In the genomic region with DNA sequence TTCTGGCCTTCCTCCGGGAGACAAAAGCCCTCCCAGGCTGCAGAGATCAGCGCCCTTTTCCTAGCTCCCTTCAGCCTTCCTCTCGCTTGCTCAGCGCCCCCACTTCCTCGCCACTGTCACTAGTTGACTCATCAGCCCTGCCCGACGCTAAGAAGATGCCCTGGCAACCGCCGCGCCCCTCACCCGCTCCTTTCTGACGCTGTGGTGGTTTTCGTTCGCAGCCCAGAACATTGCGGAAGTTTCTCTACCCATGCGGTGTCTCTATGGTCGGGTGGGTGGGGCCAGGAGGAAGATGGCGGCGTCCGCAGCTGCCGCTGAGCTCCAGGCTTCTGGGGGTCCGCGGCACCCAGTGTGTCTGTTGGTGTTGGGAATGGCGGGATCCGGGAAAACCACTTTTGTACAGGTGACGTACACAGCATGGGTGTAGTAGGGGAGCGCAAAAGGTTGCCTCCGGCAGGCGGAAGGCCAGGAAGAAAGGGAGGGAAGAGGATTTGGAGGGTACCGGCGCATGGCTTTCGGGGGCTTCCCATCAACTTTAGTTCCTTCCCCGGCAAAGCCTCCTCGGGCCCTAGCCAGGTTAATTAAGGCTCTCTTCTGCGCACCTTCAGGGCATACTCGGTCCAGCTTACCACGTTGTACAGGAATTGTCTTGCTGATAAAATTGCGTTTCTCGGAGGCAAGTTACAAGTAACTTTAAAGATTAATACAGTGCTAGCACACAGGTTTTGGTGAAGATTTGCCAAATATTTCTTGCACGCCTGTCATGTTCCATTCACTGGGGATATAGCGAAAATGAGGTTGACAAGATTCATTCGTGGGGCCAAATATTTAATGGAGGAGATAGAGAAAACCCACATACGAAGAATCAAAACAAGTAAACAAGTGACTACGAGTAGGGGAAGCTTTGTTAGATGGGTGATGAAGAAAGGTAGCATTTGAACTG, we compare ENCODE assay signal across 8 cellular contexts. TPM values are rescaled to one million over a fixed set of nuclear protein-coding genes. Genes with fewer than 3 reads are reported as not detected.
DNase-seq lines count a peak whose midpoint lies in the region; ATAC-seq and TF ChIP-seq lines count a peak whose summit lies in the region.

Gene CCDC121 (minus strand): TSS at position 246 of the 943 bp plus-strand sequence. CDS start 1,213 bp downstream, outside the sequence.
Gene GPN1 (plus strand): TSS at position 284 of the 943 bp plus-strand sequence. CDS start 9 bp downstream, at position 293.

- H3K27ac ChIP-seq in A673 (ENCODE audit: low read depth, low read length, poor library complexity, severe bottlenecking), result peak within 1 kb of the TSS; percentile 84
- H3K27ac ChIP-seq in iPS-20b (ENCODE audit: low read length), result peak within 1 kb of the TSS; percentile 74
- H3K27ac ChIP-seq in skin epidermis, result peak within 1 kb of the TSS in 20 of 21 experiments; percentile 49 to 94 (median 85)

- H3K9me3 Mint-ChIP-seq in MCF 10A (ENCODE audit: unreplicated experiment), result no peaks in the 10 kb centered on the region

- POLR2A ChIA-PET in A673 (lab: Charles Lee; ENCODE audit: low non-redundant PET), result interaction anchor here (0.6 kb wide), 1 partner anchor 415 kb away, joined by 3 read pairs; no protein-coding TSS in a partner anchor
- POLR2A ChIA-PET in MCF 10A (lab: Yijun Ruan, JAX), result interaction anchor here (0.6 to 4.0 kb wide), 27 partner anchors 8 to 1299 kb away, joined by 3 to 58 read pairs (median 5); partner anchors contain the start of genes EIF2B4, GTF3C2, MPV17 and NRBP1

- H3K36me3 ChIP-seq in A673 (ENCODE audit: insufficient read depth, low read length, poor library complexity, severe bottlenecking), result peaks cover 24% of the 10 kb centered on the region
- peaks cover 48% of the 10 kb centered on the region for H3K36me3 ChIP-seq in iPS-20b (ENCODE audit: insufficient read depth, low read depth, low read length)

- peaks cover 8% of the 10 kb centered on the region for H3K4me1 ChIP-seq in A673 (ENCODE audit: insufficient read depth, low read length, poor library complexity, severe bottlenecking)
- H3K4me1 ChIP-seq in iPS-20b (ENCODE audit: insufficient read depth, low read length), result no peaks in the 10 kb centered on the region

- TF ChIP-seq CTCF in A673 (conservative IDR thresholded peaks at IDR 0.05; ENCODE audit: low read depth, low read length), result no peak
- no peak for TF ChIP-seq CTCF in MCF 10A (IDR thresholded peaks at IDR 0.05; ENCODE audit: unreplicated experiment)

- peak; percentile 94 for ATAC-seq in HG03060 (IDR thresholded peaks at IDR 0.05; ENCODE audit: low read depth, unreplicated experiment)

- H3K9ac ChIP-seq in iPS-20b (ENCODE audit: low read depth, low read length), result peak within 1 kb of the TSS; percentile 97

- no peaks in the 10 kb centered on the region for H3K27me3 ChIP-seq in A673 (replicated peaks; ENCODE audit: insufficient read depth, low read depth, low read length, poor library complexity)
- H3K27me3 ChIP-seq in iPS-20b (ENCODE audit: insufficient read depth, low read length), result no peaks in the 10 kb centered on the region

- no peaks in the 10 kb centered on the region for H3K9me3 ChIP-seq in A673 (ENCODE audit: low read depth, low read length, poor library complexity, severe bottlenecking)
- H3K9me3 ChIP-seq in iPS-20b (ENCODE audit: insufficient read depth, low read depth, low read length), result no peaks in the 10 kb centered on the region

- H3K4me3 Mint-ChIP-seq in MCF 10A (ENCODE audit: unreplicated experiment), result no peak within 1 kb of the TSS

- TF ChIP-seq POLR2A in GM18526 (IDR thresholded peaks at IDR 0.05; ENCODE audit: extremely low read depth, insufficient read length), result peak; percentile 96

- CTCF ChIA-PET in A673 (lab: Charles Lee), result no interaction called here
- CTCF ChIA-PET in MCF 10A (lab: Yijun Ruan, JAX), result interaction anchor here (0.5 to 2.6 kb wide), 8 partner anchors 9 to 817 kb away, joined by 3 to 9 read pairs (median 3); no protein-coding TSS in a partner anchor

- peaks cover 17% of the 10 kb centered on the region for H3K4me1 Mint-ChIP-seq in MCF 10A (ENCODE audit: insufficient read depth, unreplicated experiment)

- H3K4me3 ChIP-seq in A673 (ENCODE audit: low read depth, low read length, poor library complexity, severe bottlenecking) (peak within 1 kb of the TSS; percentile 79), iPS-20b (ENCODE audit: low read length) (peak within 1 kb of the TSS; percentile 95), skin epidermis (peak within 1 kb of the TSS; percentile 59 to 92 (median 70))

- peak; percentile 95 for DNase-seq in A673 (ENCODE audit: low spot score)
- DNase-seq in NCI-H2107 treated with DMSO at 0.1 percent for 48 hours (lab: John Stamatoyannopoulos, UW; ENCODE audit: unreplicated experiment), result peak; percentile 64
- peak; percentile 91 for DNase-seq in UCSD-AML1 (lab: John Stamatoyannopoulos, UW; ENCODE audit: unreplicated experiment)
- peak; percentile 90 for DNase-seq in MCF 10A (ENCODE audit: unreplicated experiment)

- intact Hi-C loops in A673 (cut with micrococcal nuclease; ENCODE audit: unreplicated experiment) (no loop called here), MCF 10A (cut with micrococcal nuclease) (loop anchor here (2.0 to 10.0 kb wide), 3 partner anchors 140 to 224 kb away; partner anchors contain the start of genes IFT172, NRBP1 and PPM1G)

- H3K36me3 Mint-ChIP-seq in MCF 10A (ENCODE audit: insufficient read depth, unreplicated experiment), result peaks cover 45% of the 10 kb centered on the region

- TSS peak; percentile 66 for BruUV-seq in A673 (replicated peaks; lab: Mats Ljungman, UMichigan)
- TSS peak; percentile 29 for BruUV-seq in MCF 10A (replicated peaks; lab: Mats Ljungman, UMichigan)

- H3K27me3 Mint-ChIP-seq in MCF 10A (ENCODE audit: insufficient read depth, unreplicated experiment), result no peaks in the 10 kb centered on the region

- no peak within 1 kb of the TSS for H3K27ac Mint-ChIP-seq in MCF 10A (ENCODE audit: low read depth, unreplicated experiment)

RNA-seq across cellular contexts. Expression of gene CCDC121, which starts in this region (rescaled TPM):
- total RNA-seq in A673 (2021) (3.3 and 4.4 TPM in 2 replicates), MCF 10A (2022) (0.61 and 2.3 TPM in 2 replicates)

RNA-seq across cellular contexts. Expression of gene GPN1, which starts in this region (rescaled TPM):
- total RNA-seq in A673 (2021), result 49.8 and 61.1 TPM in 2 replicates
- 28.6 and 30.5 TPM in 2 replicates for total RNA-seq in MCF 10A (2022)

Comparison
In these comparisons a context has a peak if more than half of its experiments do, and no peak if none do; other contexts are left out.
1. Peak in every context shown above with its lines: DNase-seq, ATAC-seq, H3K4me3 ChIP-seq and H3K27ac ChIP-seq.